In the genomic region with DNA sequence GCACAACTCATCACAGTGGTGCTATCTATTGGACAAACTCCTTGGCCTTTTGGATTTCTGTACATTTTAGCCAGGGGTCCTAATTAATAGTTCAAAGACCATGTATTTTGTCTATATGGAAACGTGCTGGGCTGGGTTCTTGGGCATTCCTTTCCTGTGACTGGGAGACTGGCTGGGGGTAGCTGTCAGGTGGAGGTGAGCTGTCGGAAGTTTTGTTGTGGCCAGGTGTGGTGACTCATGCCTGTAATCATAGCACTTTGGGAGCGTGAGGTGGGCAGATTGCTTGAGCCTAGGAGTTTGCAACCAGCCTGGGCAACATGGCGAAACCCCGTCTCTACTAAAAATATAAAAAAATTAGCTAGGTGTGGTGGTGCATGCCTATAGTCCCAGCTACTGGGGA, we compare ENCODE assay signal across 20 cellular contexts.
"Had no signal": no experiment of that assay in that cellular context is flagged by ENCODE, and none has a peak within 500 bp of the region (broad histone marks: within the 10 kb centered on the region; RNA-seq: fewer than 3 reads in every experiment).

No MANE protein-coding gene starts in this region.

- H3K4me3 Mint-ChIP-seq: activated CD4-positive, alpha-beta T cell treated with anti-CD3 and anti-CD28 coated beads, Interleukin-2, amount 10 ng/mL, durations not matched to agents 24 days and 14 days; activated CD8-positive, alpha-beta T cell treated with anti-CD3 and anti-CD28 coated beads for 36 hours; activated naive CD8-positive, alpha-beta T cell treated with anti-CD3 and anti-CD28 coated beads, Interleukin-2, amount 10 ng/mL, durations not matched to agents 7 days and 5 days; activated T-helper 17 cell treated with anti-CD3 and anti-CD28 coated beads, Interleukin-2, amount 50 U/mL, for 72 hours; nephron; stimulated activated memory B cell treated with anti-CD40 and anti-IgM and Interleukin-4, amounts not matched to agents 10 μg/mL and 1 μg/mL and 100 μg/mL, for 72 hours had no signal

- H3K36me3 ChIP-seq: thoracic aorta, upper lobe of right lung had no signal

- H3K27ac ChIP-seq: parathyroid adenoma, thoracic aorta, upper lobe of right lung had no signal

- H3K27ac Mint-ChIP-seq: activated CD4-positive, alpha-beta T cell treated with anti-CD3 and anti-CD28 coated beads, Interleukin-2, amount 10 ng/mL, durations not matched to agents 24 days and 14 days; activated CD8-positive, alpha-beta T cell treated with anti-CD3 and anti-CD28 coated beads for 36 hours; activated naive CD8-positive, alpha-beta T cell treated with anti-CD3 and anti-CD28 coated beads, Interleukin-2, amount 10 ng/mL, durations not matched to agents 7 days and 5 days; activated T-helper 17 cell treated with anti-CD3 and anti-CD28 coated beads, Interleukin-2, amount 50 U/mL, for 72 hours; nephron; stimulated activated memory B cell treated with anti-CD40 and anti-IgM and Interleukin-4, amounts not matched to agents 10 μg/mL and 1 μg/mL and 100 μg/mL, for 72 hours had no signal

- H3K27me3 ChIP-seq: upper lobe of right lung had no signal

- H3K4me1 Mint-ChIP-seq: activated CD4-positive, alpha-beta T cell treated with anti-CD3 and anti-CD28 coated beads, Interleukin-2, amount 10 ng/mL, durations not matched to agents 24 days and 14 days; activated naive CD8-positive, alpha-beta T cell treated with anti-CD3 and anti-CD28 coated beads, Interleukin-2, amount 10 ng/mL, durations not matched to agents 7 days and 5 days; activated T-helper 17 cell treated with anti-CD3 and anti-CD28 coated beads, Interleukin-2, amount 50 U/mL, for 72 hours; nephron; stimulated activated memory B cell treated with anti-CD40 and anti-IgM and Interleukin-4, amounts not matched to agents 10 μg/mL and 1 μg/mL and 100 μg/mL, for 72 hours had no signal

- H3K79me2 ChIP-seq: parathyroid adenoma had no signal

- H2AFZ ChIP-seq: parathyroid adenoma had no signal

- H3K9ac ChIP-seq: parathyroid adenoma had no signal

- DNase-seq: activated CD4-positive, alpha-beta T cell treated with anti-CD3 and anti-CD28 coated beads, Interleukin-2, amount 10 ng/mL, durations not matched to agents 24 days and 14 days; activated CD4-positive, CD25-positive, alpha-beta regulatory T cell; activated CD8-positive, alpha-beta T cell treated with anti-CD3 and anti-CD28 coated beads for 36 hours; activated naive CD4-positive, alpha-beta T cell; activated naive CD8-positive, alpha-beta T cell treated with anti-CD3 and anti-CD28 coated beads, Interleukin-2, amount 10 ng/mL, durations not matched to agents 7 days and 5 days; activated T-cell treated with anti-CD3 and anti-CD28 coated beads, Interleukin-2, amount 50 U/mL, for 1 hour; amygdala; caudate nucleus; midbrain; stimulated activated CD4-positive, alpha-beta T cell treated with anti-CD3 and anti-CD28 coated beads, Interleukin-4, amount 100 ng/mL, for 24 hours; T-helper 1 cell; T1000; upper lobe of right lung had no signal

- H3K4me1 ChIP-seq: parathyroid adenoma, upper lobe of right lung had no signal

- H3K9me3 ChIP-seq: thoracic aorta, upper lobe of right lung had no signal

- H3K36me3 Mint-ChIP-seq: activated naive CD8-positive, alpha-beta T cell treated with anti-CD3 and anti-CD28 coated beads, Interleukin-2, amount 10 ng/mL, durations not matched to agents 7 days and 5 days; stimulated activated memory B cell treated with anti-CD40 and anti-IgM and Interleukin-4, amounts not matched to agents 10 μg/mL and 1 μg/mL and 100 μg/mL, for 72 hours had no signal

- ATAC-seq: activated CD8-positive, alpha-beta T cell treated with anti-CD3 and anti-CD28 coated beads for 36 hours; sciatic nerve; stimulated activated memory B cell treated with anti-CD40 and anti-IgM and Interleukin-4, amounts not matched to agents 10 μg/mL and 1 μg/mL and 100 μg/mL, for 72 hours; upper lobe of right lung had no signal

- H3K9me3 Mint-ChIP-seq: activated CD4-positive, alpha-beta T cell treated with anti-CD3 and anti-CD28 coated beads, Interleukin-2, amount 10 ng/mL, durations not matched to agents 24 days and 14 days; activated CD8-positive, alpha-beta T cell treated with anti-CD3 and anti-CD28 coated beads for 36 hours; activated T-helper 17 cell treated with anti-CD3 and anti-CD28 coated beads, Interleukin-2, amount 50 U/mL, for 72 hours; nephron had no signal

- H3K4me3 ChIP-seq: lung, thoracic aorta, upper lobe of right lung had no signal
